4 cellular contexts compared by ENCODE assay signal in the genomic region with DNA sequence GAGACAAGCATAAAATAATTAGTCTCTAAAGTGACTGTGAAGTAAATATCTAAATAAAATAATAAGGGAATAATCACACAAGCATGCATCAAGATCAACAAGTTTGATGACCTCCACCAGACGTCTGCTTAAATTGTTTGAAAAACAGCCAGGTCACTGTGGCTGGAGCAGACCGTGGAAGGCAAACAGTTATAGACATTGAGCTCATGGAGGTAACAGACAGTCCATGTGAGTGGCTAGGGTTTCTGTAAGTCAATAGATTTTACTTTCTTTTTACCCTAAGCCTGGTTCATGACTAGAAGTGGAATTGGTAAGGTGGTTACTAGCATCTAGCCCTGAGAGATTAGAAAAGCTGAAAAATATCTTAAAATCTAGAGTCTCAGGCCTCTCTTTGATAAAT. TPM values are rescaled to one million over a fixed set of nuclear protein-coding genes. Genes with fewer than 3 reads are reported as not detected.
"Had no signal": no experiment of that assay in that cellular context is flagged by ENCODE, and none has a peak within 500 bp of the region (broad histone marks: within the 10 kb centered on the region; RNA-seq: fewer than 3 reads in every experiment).

No MANE protein-coding gene starts in this region.

RNA-seq across cellular contexts. Expression of gene CDY1, which starts 51.2 kb away (rescaled TPM):
- total RNA-seq: LHCN-M2, M059J, MCF 10A, NCI-H460 had no signal
